Comparison of ENCODE assay signal across 17 cellular contexts in genomic region chr1:158071106-158071505, GRCh38.
A peak's percentile ranks its signal among the peaks of the same experiment; 100 is the strongest.
DNase-seq lines count a peak whose midpoint lies in the region; ATAC-seq and TF ChIP-seq lines count a peak whose summit lies in the region.
"Had no signal": no experiment of that assay in that cellular context is flagged by ENCODE, and none has a peak within 500 bp of the region (broad histone marks: within the 10 kb centered on the region; RNA-seq: fewer than 3 reads in every experiment).

No MANE protein-coding gene starts in this region.

- H3K36me3 Mint-ChIP-seq in H9 (ENCODE audit: insufficient read depth in 1 of 3, low read depth in 3 of 3), result peaks cover 4 to 6% (median 5%) of the 10 kb centered on the region in 3 experiments; a peak in 6 of 7 replicates
- no peaks in the 10 kb centered on the region for H3K36me3 Mint-ChIP-seq in brain
- H3K36me3 Mint-ChIP-seq: IgD-negative memory B cell, immature natural killer cell had no signal

- DNase-seq in H9 (no peak), inferior parietal cortex (ENCODE audit: extremely low spot score) (peak; percentile 26), sciatic nerve (ENCODE audit: low spot score) (no peak), NCI-H226 (no peak), C1 segment of cervical spinal cord (lab: John Stamatoyannopoulos, UW) (no peak), GF-D8 (lab: John Stamatoyannopoulos, UW) (no peak)
- DNase-seq: AML-193; Calu3; immature natural killer cell; NCI-H1930; NCI-H510A; right cardiac atrium; SHP77 treated with DMSO at 0.1 percent for 48 hours; stimulated activated CD4-positive, alpha-beta T cell treated with anti-CD3 and anti-CD28 coated beads, Interleukin-1b, Interleukin-23, amount 100 ng/mL, for 48 hours had no signal

- TF ChIP-seq CTCF in H9 (conservative IDR thresholded peaks at IDR 0.05) (no peak), brain (conservative IDR thresholded peaks at IDR 0.05) (no peak)

- WGBS in H9 (ENCODE audit: extremely low coverage, insufficient read length, low lambda C conversion rate), result no CpG with 5 or more reads among the region's 12 CpGs

- peaks cover 1% of the 10 kb centered on the region; the same call in 1 of the 2 replicates for H3K27me3 Mint-ChIP-seq in H9 (ENCODE audit: low read depth)
- no peaks in the 10 kb centered on the region for H3K27me3 Mint-ChIP-seq in brain

- no peak overlapping the region for H3K27ac ChIP-seq in H9 (ENCODE audit: insufficient read length, low read depth, low read length)

- no peak overlapping the region for H2BK15ac ChIP-seq in H9 (ENCODE audit: low read depth, low read length)

- no peaks in the 10 kb centered on the region for H3K27me3 ChIP-seq in H9 (ENCODE audit: insufficient read depth, low read length)

- no peaks in the 10 kb centered on the region for H3K23me2 ChIP-seq in H9 (ENCODE audit: insufficient read length, low read depth, low read length, poor library complexity, severe bottlenecking)

- H3K56ac ChIP-seq in H9 (ENCODE audit: insufficient read length, low read depth, low read length), result no peak overlapping the region

- no peak overlapping the region for H3K23ac ChIP-seq in H9 (ENCODE audit: insufficient read length, low read depth, low read length)

- H3K18ac ChIP-seq in H9 (ENCODE audit: insufficient read length, low read depth, low read length), result no peak overlapping the region

- H3K9me3 Mint-ChIP-seq in H9 (no peaks in the 10 kb centered on the region), brain (no peaks in the 10 kb centered on the region)
- H3K9me3 Mint-ChIP-seq: IgD-negative memory B cell, immature natural killer cell had no signal

- H2BK120ac ChIP-seq in H9 (ENCODE audit: low read depth, low read length, poor library complexity, severe bottlenecking), result no peak overlapping the region

- no peak overlapping the region for H2AFZ ChIP-seq in H9 (ENCODE audit: low read length)

- H3K4me1 Mint-ChIP-seq in H9 (peaks cover 64 to 75% of the 10 kb centered on the region in 2 experiments), brain (peaks cover 100% of the 10 kb centered on the region)
- H3K4me1 Mint-ChIP-seq: IgD-negative memory B cell, immature natural killer cell had no signal

- no peak overlapping the region for H2BK12ac ChIP-seq in H9 (ENCODE audit: insufficient read length, low read depth, low read length)

- no peaks in the 10 kb centered on the region for H3K79me1 ChIP-seq in H9 (ENCODE audit: insufficient read depth, low read depth, low read length, poor library complexity, severe bottlenecking)

- peaks cover 11% of the 10 kb centered on the region; the same call in 1 of the 2 replicates for H3K4me1 ChIP-seq in H9 (ENCODE audit: insufficient read depth, low read length)

- no peak overlapping the region for H3K4me3 Mint-ChIP-seq in H9
- H3K4me3 Mint-ChIP-seq in brain, result peak overlapping the region; percentile 7 to 69 (median 46)
- H3K4me3 Mint-ChIP-seq: IgD-negative memory B cell, immature natural killer cell had no signal

- no peak overlapping the region for H3K4ac ChIP-seq in H9 (ENCODE audit: low read depth, low read length)

- intact Hi-C loops in sciatic nerve (cut with DNase I), result no loop called here

- 0 out of 2 replicates have a peak, but pooled peaks cover 4% of the 10 kb centered on the region for H3K79me2 ChIP-seq in H9 (ENCODE audit: insufficient read depth, low read length)

- no peak overlapping the region for H2BK5ac ChIP-seq in H9 (ENCODE audit: insufficient read length, low read length)

- no peak overlapping the region for H2AK5ac ChIP-seq in H9 (ENCODE audit: insufficient read length, low read length)

- H3K14ac ChIP-seq in H9 (ENCODE audit: insufficient read depth, low read length), result no peak overlapping the region

- H3K27ac Mint-ChIP-seq in H9 (peak overlapping the region; percentile 1 to 65 (median 46); a peak in 4 of 7 replicates), brain (peak overlapping the region; percentile 85 to 97 (median 91))
- H3K27ac Mint-ChIP-seq: IgD-negative memory B cell, immature natural killer cell had no signal

- H3T11ph ChIP-seq in H9 (ENCODE audit: low read length), result no peak overlapping the region

- H3K9ac ChIP-seq in H9 (ENCODE audit: extremely low read depth, insufficient read length, low read length), result no peak overlapping the region

- H4K8ac ChIP-seq in H9 (replicated peaks; ENCODE audit: insufficient read length, low read depth, low read length), result no peak overlapping the region

- H3K9me3 ChIP-seq in H9 (ENCODE audit: control insufficient read depth, low read depth, low read length), result no peaks in the 10 kb centered on the region

- no peaks in the 10 kb centered on the region for H4K20me1 ChIP-seq in H9 (ENCODE audit: control insufficient read depth, insufficient read depth, insufficient read length)

- H4K91ac ChIP-seq in H9 (ENCODE audit: insufficient read length, low read depth, low read length), result no peak overlapping the region

- peak; percentile 28 for ATAC-seq in sciatic nerve
- no peak for ATAC-seq in HG03135 (IDR thresholded peaks at IDR 0.05; ENCODE audit: unreplicated experiment)
- ATAC-seq: right cardiac atrium had no signal

- no peak overlapping the region for H4K5ac ChIP-seq in H9 (ENCODE audit: insufficient read length, low read depth, low read length)

- H3K4me2 ChIP-seq in H9 (ENCODE audit: insufficient read depth, insufficient read length, low read length), result no peak overlapping the region

- no peak overlapping the region for H2BK20ac ChIP-seq in H9 (ENCODE audit: low read depth, low read length, poor library complexity, severe bottlenecking)

Comparison
In these comparisons a context has a peak if more than half of its experiments do, and no peak if none do; other contexts are left out.
1. H3K4me3 Mint-ChIP-seq: peak in brain (5 of 5); none in H9 (0 of 2).